ENCODE assay signal across 8 cellular contexts in genomic region chr12:123713398-123714301, GRCh38. TPM values are rescaled to one million over a fixed set of nuclear protein-coding genes. Genes with fewer than 3 reads are reported as not detected.
DNase-seq lines count a peak whose midpoint lies in the region; ATAC-seq and TF ChIP-seq lines count a peak whose summit lies in the region.

No MANE protein-coding gene starts in this region.

- peak; percentile 10 for DNase-seq in EL
- DNase-seq in activated T-cell treated with anti-CD3 and anti-CD28 coated beads for 48 hours (ENCODE audit: low read depth) = peak; percentile 34
- DNase-seq in hepatocyte (ENCODE audit: low spot score) = peak; percentile 46
- no peak for DNase-seq in spleen
- DNase-seq in middle frontal gyrus (ENCODE audit: extremely low spot score, low spot score) = no peak

- peaks cover 46% of the 10 kb centered on the region for H3K79me2 ChIP-seq in hepatocyte

- TF ChIP-seq CTCF in hepatocyte (IDR thresholded peaks at IDR 0.05; ENCODE audit: poor library complexity) (no peak), spleen (IDR thresholded peaks at IDR 0.05 in 8 of 11, conservative IDR thresholded peaks at IDR 0.05 in 3 of 11) (no peak)

- no peaks in the 10 kb centered on the region for H3K36me3 ChIP-seq in hepatocyte (replicated peaks; ENCODE audit: insufficient read depth, low read depth)
- peaks cover 0 to under 1% (median 0%) of the 10 kb centered on the region in 6 donors for H3K36me3 ChIP-seq in spleen

- 66% methylated on average over 13 of the region's 13 CpGs for WGBS in hepatocyte (ENCODE audit: low lambda C conversion rate, missing lambda C conversion rate)
- whole genome bisulfite sequencing in spleen, 5 donors = 33 to 43% (median 35%) methylated on average over 13 of the region's 13 CpGs

- intact Hi-C loops in spleen (cut with DNase I; ENCODE audit: low total_unique reads) = no loop called here

- H3K9me2 ChIP-seq in hepatocyte (replicated peaks; ENCODE audit: insufficient read depth) = no peaks in the 10 kb centered on the region

- ATAC-seq in HG02870 (IDR thresholded peaks at IDR 0.05; ENCODE audit: unreplicated experiment) (peak; percentile 45), HG02588 (IDR thresholded peaks at IDR 0.05; ENCODE audit: unreplicated experiment) (no peak), GM21526 (IDR thresholded peaks at IDR 0.05; ENCODE audit: low FRiP score, unreplicated experiment) (no peak)

- H4K20me1 ChIP-seq in hepatocyte (ENCODE audit: insufficient read depth, poor library complexity, severe bottlenecking) = no peaks in the 10 kb centered on the region

- H3K4me3 ChIP-seq in hepatocyte = no peak overlapping the region
- peak overlapping the region in 6 of 8 donors; percentile 95 to 100 (median 99) for H3K4me3 ChIP-seq in spleen

- H3K9me3 ChIP-seq in hepatocyte (ENCODE audit: low read depth) = no peaks in the 10 kb centered on the region
- H3K9me3 ChIP-seq in spleen = no peaks in the 10 kb centered on the region

- no peaks in the 10 kb centered on the region for H3K27me3 ChIP-seq in hepatocyte
- no peaks in the 10 kb centered on the region for H3K27me3 ChIP-seq in spleen (replicated peaks in 1 of 7)

- H3K4me2 ChIP-seq in hepatocyte = peak overlapping the region; percentile 92

- H3K4me1 ChIP-seq in hepatocyte (ENCODE audit: insufficient read depth) (peaks cover 9% of the 10 kb centered on the region), spleen (peaks cover 14 to 41% (median 35%) of the 10 kb centered on the region in 6 donors)

- no peak for TF ChIP-seq POLR2A in spleen (IDR thresholded peaks at IDR 0.05)

- H3K27ac ChIP-seq in hepatocyte = peak overlapping the region; percentile 30
- peak overlapping the region in 4 of 8 donors; percentile 21 to 88 (median 50) for H3K27ac ChIP-seq in spleen

- no peak overlapping the region for H2AFZ ChIP-seq in hepatocyte

RNA-seq across cellular contexts. Expression of gene ATP6V0A2, which starts 1.5 kb away (rescaled TPM):
- total RNA-seq in hepatocyte = 21.6 and 25.8 TPM in 2 replicates
- 14.6 and 19.0 TPM in 2 replicates for polyA plus RNA-seq in hepatocyte
- total RNA-seq in spleen = 10 to 100 TPM; 27.9 to 46.0 (median 34.9) TPM
- 1 to 10 TPM; 7.2 to 9.1 (median 8.5) TPM for polyA plus RNA-seq in spleen

RNA-seq across cellular contexts. Expression of gene TCTN2, which starts 42.7 kb away (rescaled TPM):
- 4.4 and 4.7 TPM in 2 replicates for total RNA-seq in hepatocyte
- polyA plus RNA-seq in hepatocyte = 2.7 and 2.9 TPM in 2 replicates
- total RNA-seq in spleen = 10 to 100 TPM in 1 of 7 donors, 1 to 10 TPM in 6; 4.3 to 10.9 (median 7.5) TPM
- polyA plus RNA-seq in spleen = 1 to 10 TPM; 1.9 to 4.1 (median 3.3) TPM

RNA-seq across cellular contexts. Expression of gene DNAH10, which starts 48.5 kb away (rescaled TPM):
- total RNA-seq in hepatocyte = 0.28 and 0.60 TPM in 2 replicates
- polyA plus RNA-seq in hepatocyte = 0.22 and 0.68 TPM in 2 replicates
- 1 to 10 TPM in 3 of 7 donors, under 1 TPM in 3, not detected in 1; 0.26 to 2.2 (median 0.95) TPM for total RNA-seq in spleen
- under 1 TPM; 0.23 to 0.35 (median 0.26) TPM for polyA plus RNA-seq in spleen

Comparison
In these comparisons a context has a peak if more than half of its experiments do, and no peak if none do; other contexts are left out.
1. DNase-seq: peak in EL (single experiment), activated T-cell treated with anti-CD3 and anti-CD28 coated beads for 48 hours (single experiment) and hepatocyte (single experiment); none in spleen (single experiment) and middle frontal gyrus (single experiment).